In genomic region chr11:74592441-74593362, GRCh38 we compare ENCODE assay signal across 1 cellular context.
TF ChIP-seq lines count a peak whose summit lies in the region.

POLD3 (plus strand) TSS chr11:74592582; CDS start chr11:74592659, 77 bp downstream.

TF ChIP-seq in K562, 482 proteins besides CTCF, POLR2A, EP300 and RAD21 (continued from another document and continues in another):
- TF ChIP-seq TOE1 (IDR thresholded peaks at IDR 0.05; ENCODE audit: borderline replicate concordance) (0 out of 2 replicates have a peak, but pooled peaks have one; percentile 48), TOE1 (CRISPR knock-in tag; IDR thresholded peaks at IDR 0.05; ENCODE audit: borderline replicate concordance, low read depth) (no peak), XRCC4 (IDR thresholded peaks at IDR 0.05; ENCODE audit: extremely low read depth, insufficient read depth, insufficient read length) (no peak), IFI16 (CRISPR knock-in tag; IDR thresholded peaks at IDR 0.05) (no peak), ZNF445 (CRISPR knock-in tag; IDR thresholded peaks at IDR 0.05; ENCODE audit: low read depth) (no peak), YY1 (IDR thresholded peaks at IDR 0.05; ENCODE audit: borderline replicate concordance in 1 of 3, control insufficient read depth in 1 of 3, extremely low read depth in 1 of 3, insufficient read depth in 3 of 3, insufficient read length in 1 of 3, insufficient replicate concordance in 2 of 3, low read depth in 1 of 3, low read length in 2 of 3) (peak in 2 of 3 experiments; percentile 72 to 85), GTF2A2 (tag; IDR thresholded peaks at IDR 0.05) (no peak), FOXP1 (CRISPR knock-in tag; IDR thresholded peaks at IDR 0.05) (peak; percentile 20; the same call in 1 of the 2 replicates), ZNF780A (CRISPR knock-in tag; IDR thresholded peaks at IDR 0.05) (no peak), CBFB (CRISPR knock-in tag; IDR thresholded peaks at IDR 0.05) (no peak), ZNF197 (CRISPR knock-in tag; IDR thresholded peaks at IDR 0.05; ENCODE audit: low read depth) (no peak), PHF20 (IDR thresholded peaks at IDR 0.05; ENCODE audit: partially characterized antibody) (peak; percentile 57), REST (CRISPR knock-in tag; IDR thresholded peaks at IDR 0.05; ENCODE audit: low read depth) (no peak), EGR1 (conservative IDR thresholded peaks at IDR 0.05) (no peak), KAT7 (CRISPR knock-in tag; IDR thresholded peaks at IDR 0.05; ENCODE audit: borderline replicate concordance) (0 out of 2 replicates have a peak, but pooled peaks have one; percentile 10), E2F3 (CRISPR knock-in tag; IDR thresholded peaks at IDR 0.05) (peak; percentile 98), HDAC2 (IDR thresholded peaks at IDR 0.05) (peak; percentile 82), ZNF224 (CRISPR knock-in tag; IDR thresholded peaks at IDR 0.05) (no peak), EP400 (IDR thresholded peaks at IDR 0.05) (peak; percentile 83), IRF2 (CRISPR knock-in tag; IDR thresholded peaks at IDR 0.05) (no peak), MEIS2 (IDR thresholded peaks at IDR 0.05; ENCODE audit: partially characterized antibody) (peak; percentile 34), MXI1 (IDR thresholded peaks at IDR 0.05; ENCODE audit: low read depth, low read length) (peak; percentile 69), ZNF165 (CRISPR knock-in tag; IDR thresholded peaks at IDR 0.05; ENCODE audit: borderline replicate concordance) (no peak), SP1 (CRISPR knock-in tag; IDR thresholded peaks at IDR 0.05) (0 out of 2 replicates have a peak, but pooled peaks have one; percentile 54), ZNF143 (CRISPR knock-in tag; IDR thresholded peaks at IDR 0.05) (no peak), ZFX (CRISPR knock-in tag; IDR thresholded peaks at IDR 0.05) (peak; percentile 34; the same call in 1 of the 2 replicates), RBFOX2 (IDR thresholded peaks at IDR 0.05; ENCODE audit: low read depth, low read length) (peak; percentile 85), E2F1 (CRISPR knock-in tag; IDR thresholded peaks at IDR 0.05) (peak; percentile 97), DIDO1 (tag; IDR thresholded peaks at IDR 0.05; ENCODE audit: low read depth) (0 out of 2 replicates have a peak, but pooled peaks have one; percentile 63), PCBP1 (IDR thresholded peaks at IDR 0.05; ENCODE audit: low read depth, low read length, poor library complexity, severe bottlenecking) (no peak), SIN3A (IDR thresholded peaks at IDR 0.05; ENCODE audit: borderline replicate concordance in 2 of 2, control insufficient read depth in 1 of 2, low read depth in 2 of 2, low read length in 2 of 2) (peak; percentile 68 to 95; a peak in 3 of 4 replicates), CEBPB (tag; IDR thresholded peaks at IDR 0.05) (peak; percentile 94), ATF1 (CRISPR knock-in tag; IDR thresholded peaks at IDR 0.05) (no peak), ATF1 (tag; IDR thresholded peaks at IDR 0.05) (peak; percentile 92), RB1 (IDR thresholded peaks at IDR 0.05; ENCODE audit: low read depth) (peak; percentile 99), CBFA2T3 (IDR thresholded peaks at IDR 0.05) (0 out of 2 replicates have a peak, but pooled peaks have one; percentile 6), ZSCAN29 (IDR thresholded peaks at IDR 0.05) (0 out of 2 replicates have a peak, but pooled peaks have one; percentile 14), EZH2 (IDR thresholded peaks at IDR 0.05; ENCODE audit: borderline replicate concordance, low read depth, low read length) (no peak), PML (IDR thresholded peaks at IDR 0.05; ENCODE audit: low read length) (peak; percentile 45; the same call in 1 of the 2 replicates), HDAC6 (IDR thresholded peaks at IDR 0.05; ENCODE audit: low read depth, low read length) (no peak), POLR2G (IDR thresholded peaks at IDR 0.05; ENCODE audit: low read depth, low read length) (peak; percentile 83), HDAC1 (IDR thresholded peaks at IDR 0.05) (peak in 1 of 2 experiments; percentile 89; a peak in 2 of 4 replicates), GABPB2 (CRISPR knock-in tag; conservative IDR thresholded peaks at IDR 0.05) (no peak), ZNF384 (IDR thresholded peaks at IDR 0.05; ENCODE audit: low read depth, low read length) (no peak)
- TF ChIP-seq, protein P1, sequence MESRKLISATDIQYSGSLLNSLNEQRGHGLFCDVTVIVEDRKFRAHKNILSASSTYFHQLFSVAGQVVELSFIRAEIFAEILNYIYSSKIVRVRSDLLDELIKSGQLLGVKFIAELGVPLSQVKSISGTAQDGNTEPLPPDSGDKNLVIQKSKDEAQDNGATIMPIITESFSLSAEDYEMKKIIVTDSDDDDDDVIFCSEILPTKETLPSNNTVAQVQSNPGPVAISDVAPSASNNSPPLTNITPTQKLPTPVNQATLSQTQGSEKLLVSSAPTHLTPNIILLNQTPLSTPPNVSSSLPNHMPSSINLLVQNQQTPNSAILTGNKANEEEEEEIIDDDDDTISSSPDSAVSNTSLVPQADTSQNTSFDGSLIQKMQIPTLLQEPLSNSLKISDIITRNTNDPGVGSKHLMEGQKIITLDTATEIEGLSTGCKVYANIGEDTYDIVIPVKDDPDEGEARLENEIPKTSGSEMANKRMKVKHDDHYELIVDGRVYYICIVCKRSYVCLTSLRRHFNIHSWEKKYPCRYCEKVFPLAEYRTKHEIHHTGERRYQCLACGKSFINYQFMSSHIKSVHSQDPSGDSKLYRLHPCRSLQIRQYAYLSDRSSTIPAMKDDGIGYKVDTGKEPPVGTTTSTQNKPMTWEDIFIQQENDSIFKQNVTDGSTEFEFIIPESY (CRISPR knock-in tag; IDR thresholded peaks at IDR 0.05) = peak; percentile 48; the same call in 1 of the 2 replicates
- TF ChIP-seq, protein P2, sequence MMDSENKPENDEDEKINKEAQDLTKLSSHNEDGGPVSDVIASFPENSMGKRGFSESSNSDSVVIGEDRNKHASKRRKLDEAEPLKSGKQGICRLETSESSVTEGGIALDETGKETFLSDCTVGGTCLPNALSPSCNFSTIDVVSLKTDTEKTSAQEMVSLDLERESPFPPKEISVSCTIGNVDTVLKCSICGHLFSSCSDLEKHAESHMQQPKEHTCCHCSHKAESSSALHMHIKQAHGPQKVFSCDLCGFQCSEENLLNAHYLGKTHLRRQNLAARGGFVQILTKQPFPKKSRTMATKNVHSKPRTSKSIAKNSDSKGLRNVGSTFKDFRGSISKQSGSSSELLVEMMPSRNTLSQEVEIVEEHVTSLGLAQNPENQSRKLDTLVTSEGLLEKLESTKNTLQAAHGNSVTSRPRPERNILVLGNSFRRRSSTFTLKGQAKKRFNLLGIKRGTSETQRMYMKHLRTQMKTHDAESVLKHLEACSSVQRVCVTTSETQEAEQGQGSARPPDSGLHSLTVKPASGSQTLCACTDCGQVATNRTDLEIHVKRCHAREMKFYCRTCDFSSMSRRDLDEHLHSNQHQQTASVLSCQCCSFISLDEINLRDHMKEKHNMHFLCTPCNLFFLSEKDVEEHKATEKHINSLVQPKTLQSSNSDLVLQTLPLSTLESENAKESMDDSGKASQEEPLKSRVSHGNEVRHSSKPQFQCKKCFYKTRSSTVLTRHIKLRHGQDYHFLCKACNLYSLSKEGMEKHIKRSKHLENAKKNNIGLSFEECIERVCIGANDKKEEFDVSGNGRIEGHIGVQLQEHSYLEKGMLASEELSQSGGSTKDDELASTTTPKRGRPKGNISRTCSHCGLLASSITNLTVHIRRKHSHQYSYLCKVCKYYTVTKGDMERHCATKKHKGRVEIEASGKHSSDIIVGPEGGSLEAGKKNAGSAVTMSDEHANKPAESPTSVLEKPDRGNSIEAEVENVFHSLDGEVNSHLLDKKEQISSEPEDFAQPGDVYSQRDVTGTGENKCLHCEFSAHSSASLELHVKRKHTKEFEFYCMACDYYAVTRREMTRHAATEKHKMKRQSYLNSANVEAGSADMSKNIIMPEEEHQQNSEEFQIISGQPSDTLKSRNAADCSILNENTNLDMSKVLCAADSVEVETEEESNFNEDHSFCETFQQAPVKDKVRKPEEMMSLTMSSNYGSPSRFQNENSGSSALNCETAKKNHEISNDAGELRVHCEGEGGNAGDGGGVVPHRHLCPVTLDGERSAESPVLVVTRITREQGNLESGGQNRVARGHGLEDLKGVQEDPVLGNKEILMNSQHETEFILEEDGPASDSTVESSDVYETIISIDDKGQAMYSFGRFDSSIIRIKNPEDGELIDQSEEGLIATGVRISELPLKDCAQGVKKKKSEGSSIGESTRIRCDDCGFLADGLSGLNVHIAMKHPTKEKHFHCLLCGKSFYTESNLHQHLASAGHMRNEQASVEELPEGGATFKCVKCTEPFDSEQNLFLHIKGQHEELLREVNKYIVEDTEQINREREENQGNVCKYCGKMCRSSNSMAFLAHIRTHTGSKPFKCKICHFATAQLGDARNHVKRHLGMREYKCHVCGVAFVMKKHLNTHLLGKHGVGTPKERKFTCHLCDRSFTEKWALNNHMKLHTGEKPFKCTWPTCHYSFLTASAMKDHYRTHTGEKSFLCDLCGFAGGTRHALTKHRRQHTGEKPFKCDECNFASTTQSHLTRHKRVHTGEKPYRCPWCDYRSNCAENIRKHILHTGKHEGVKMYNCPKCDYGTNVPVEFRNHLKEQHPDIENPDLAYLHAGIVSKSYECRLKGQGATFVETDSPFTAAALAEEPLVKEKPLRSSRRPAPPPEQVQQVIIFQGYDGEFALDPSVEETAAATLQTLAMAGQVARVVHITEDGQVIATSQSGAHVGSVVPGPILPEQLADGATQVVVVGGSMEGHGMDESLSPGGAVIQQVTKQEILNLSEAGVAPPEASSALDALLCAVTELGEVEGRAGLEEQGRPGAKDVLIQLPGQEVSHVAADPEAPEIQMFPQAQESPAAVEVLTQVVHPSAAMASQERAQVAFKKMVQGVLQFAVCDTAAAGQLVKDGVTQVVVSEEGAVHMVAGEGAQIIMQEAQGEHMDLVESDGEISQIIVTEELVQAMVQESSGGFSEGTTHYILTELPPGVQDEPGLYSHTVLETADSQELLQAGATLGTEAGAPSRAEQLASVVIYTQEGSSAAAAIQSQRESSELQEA (IDR thresholded peaks at IDR 0.05; ENCODE audit: low read depth) = peak; percentile 97
- TF ChIP-seq, protein P3, sequence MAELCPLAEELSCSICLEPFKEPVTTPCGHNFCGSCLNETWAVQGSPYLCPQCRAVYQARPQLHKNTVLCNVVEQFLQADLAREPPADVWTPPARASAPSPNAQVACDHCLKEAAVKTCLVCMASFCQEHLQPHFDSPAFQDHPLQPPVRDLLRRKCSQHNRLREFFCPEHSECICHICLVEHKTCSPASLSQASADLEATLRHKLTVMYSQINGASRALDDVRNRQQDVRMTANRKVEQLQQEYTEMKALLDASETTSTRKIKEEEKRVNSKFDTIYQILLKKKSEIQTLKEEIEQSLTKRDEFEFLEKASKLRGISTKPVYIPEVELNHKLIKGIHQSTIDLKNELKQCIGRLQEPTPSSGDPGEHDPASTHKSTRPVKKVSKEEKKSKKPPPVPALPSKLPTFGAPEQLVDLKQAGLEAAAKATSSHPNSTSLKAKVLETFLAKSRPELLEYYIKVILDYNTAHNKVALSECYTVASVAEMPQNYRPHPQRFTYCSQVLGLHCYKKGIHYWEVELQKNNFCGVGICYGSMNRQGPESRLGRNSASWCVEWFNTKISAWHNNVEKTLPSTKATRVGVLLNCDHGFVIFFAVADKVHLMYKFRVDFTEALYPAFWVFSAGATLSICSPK (IDR thresholded peaks at IDR 0.05; ENCODE audit: borderline replicate concordance) = no peak
- TF ChIP-seq, protein P4, sequence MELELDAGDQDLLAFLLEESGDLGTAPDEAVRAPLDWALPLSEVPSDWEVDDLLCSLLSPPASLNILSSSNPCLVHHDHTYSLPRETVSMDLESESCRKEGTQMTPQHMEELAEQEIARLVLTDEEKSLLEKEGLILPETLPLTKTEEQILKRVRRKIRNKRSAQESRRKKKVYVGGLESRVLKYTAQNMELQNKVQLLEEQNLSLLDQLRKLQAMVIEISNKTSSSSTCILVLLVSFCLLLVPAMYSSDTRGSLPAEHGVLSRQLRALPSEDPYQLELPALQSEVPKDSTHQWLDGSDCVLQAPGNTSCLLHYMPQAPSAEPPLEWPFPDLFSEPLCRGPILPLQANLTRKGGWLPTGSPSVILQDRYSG (tag; conservative IDR thresholded peaks at IDR 0.05; ENCODE audit: low read depth) = no peak
- TF ChIP-seq, protein P5, sequence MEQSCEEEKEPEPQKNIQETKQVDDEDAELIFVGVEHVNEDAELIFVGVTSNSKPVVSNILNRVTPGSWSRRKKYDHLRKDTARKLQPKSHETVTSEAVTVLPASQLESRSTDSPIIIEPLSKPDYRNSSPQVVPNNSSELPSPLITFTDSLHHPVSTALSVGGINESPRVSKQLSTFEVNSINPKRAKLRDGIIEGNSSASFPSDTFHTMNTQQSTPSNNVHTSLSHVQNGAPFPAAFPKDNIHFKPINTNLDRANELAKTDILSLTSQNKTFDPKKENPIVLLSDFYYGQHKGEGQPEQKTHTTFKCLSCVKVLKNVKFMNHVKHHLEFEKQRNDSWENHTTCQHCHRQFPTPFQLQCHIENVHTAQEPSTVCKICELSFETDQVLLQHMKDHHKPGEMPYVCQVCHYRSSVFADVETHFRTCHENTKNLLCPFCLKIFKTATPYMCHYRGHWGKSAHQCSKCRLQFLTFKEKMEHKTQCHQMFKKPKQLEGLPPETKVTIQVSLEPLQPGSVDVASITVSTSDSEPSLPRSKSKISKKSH (CRISPR knock-in tag; IDR thresholded peaks at IDR 0.05) = no peak
